Comparison of ENCODE assay signal across 20 cellular contexts in the genomic region with DNA sequence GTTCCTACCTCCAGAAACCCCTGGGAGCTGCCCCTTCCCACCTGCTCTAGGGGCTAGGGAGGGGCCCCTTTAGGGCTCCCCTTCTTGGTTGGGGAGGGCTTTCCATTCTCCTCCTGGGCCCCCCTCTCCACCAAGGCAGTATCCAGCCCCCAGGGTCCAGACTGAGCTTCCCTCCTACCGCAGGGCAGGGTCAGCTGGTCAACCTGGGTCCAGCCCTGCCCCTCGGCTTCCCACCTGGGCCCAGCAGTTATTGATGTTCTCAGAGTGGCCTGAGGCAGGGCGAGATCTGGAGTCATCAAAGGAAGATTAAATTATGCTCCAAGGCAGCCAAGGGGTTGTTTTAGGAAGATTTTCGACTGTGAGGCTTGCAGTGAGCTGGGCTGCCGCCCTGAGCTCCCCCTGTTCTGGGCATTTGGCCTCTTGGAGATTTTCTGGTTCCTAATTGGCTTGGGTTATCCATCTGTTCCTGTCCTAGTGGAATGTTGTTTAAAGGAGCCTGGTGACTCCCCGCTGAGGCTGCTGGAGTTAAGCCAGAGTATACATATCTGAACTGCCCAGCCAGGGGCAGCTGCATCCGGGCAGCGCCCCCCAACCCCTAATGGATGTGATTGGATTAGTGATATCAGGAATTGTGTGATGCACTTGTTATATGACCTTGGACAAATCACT. TPM values are rescaled to one million over a fixed set of nuclear protein-coding genes. Genes with fewer than 3 reads are reported as not detected.
DNase-seq lines count a peak whose midpoint lies in the region; ATAC-seq and TF ChIP-seq lines count a peak whose summit lies in the region.
"Had no signal": no experiment of that assay in that cellular context is flagged by ENCODE, and none has a peak within 500 bp of the region (broad histone marks: within the 10 kb centered on the region; RNA-seq: fewer than 3 reads in every experiment).

No MANE protein-coding gene starts in this region.

- H3K18ac ChIP-seq in mesenchymal stem cell (ENCODE audit: low read depth in 1 of 2, low read length in 2 of 2), result no peak overlapping the region

- WGBS in mesenchymal stem cell, result 70% methylated on average over 8 of the region's 8 CpGs

- no peak overlapping the region for H3K4me3 Mint-ChIP-seq in brain
- H3K4me3 Mint-ChIP-seq: activated CD4-positive, alpha-beta memory T cell treated with anti-CD3 and anti-CD28 coated beads, Interleukin-2, amount 10 ng/mL, durations not matched to agents 7 days and 5 days; memory B cell had no signal

- H3K4me2 ChIP-seq in mesenchymal stem cell (ENCODE audit: low read length, poor library complexity, severe bottlenecking), result no peak overlapping the region

- no peak overlapping the region for H2AK5ac ChIP-seq in mesenchymal stem cell (ENCODE audit: low read length, severe bottlenecking)

- no peak overlapping the region for H4K91ac ChIP-seq in mesenchymal stem cell (ENCODE audit: low read length)

- H2BK12ac ChIP-seq in mesenchymal stem cell (ENCODE audit: low read length in 2 of 2), result no peak overlapping the region

- no peak overlapping the region for H2BK5ac ChIP-seq in mesenchymal stem cell (ENCODE audit: low read depth, low read length, poor library complexity, severe bottlenecking)

- no peak for TF ChIP-seq CTCF in brain (conservative IDR thresholded peaks at IDR 0.05)

- ATAC-seq in GM21717 (IDR thresholded peaks at IDR 0.05; ENCODE audit: unreplicated experiment) (no peak), HG03095 (IDR thresholded peaks at IDR 0.05; ENCODE audit: unreplicated experiment) (no peak)
- ATAC-seq: foreskin keratinocyte had no signal

- no peak overlapping the region for H2BK120ac ChIP-seq in mesenchymal stem cell (ENCODE audit: low read depth, low read length)

- H3K9ac ChIP-seq in mesenchymal stem cell (ENCODE audit: low read length), result no peak overlapping the region

- DNase-seq in EL (peak; percentile 20), NCI-H146 treated with DMSO at 0.1 percent for 48 hours (lab: John Stamatoyannopoulos, UW; ENCODE audit: unreplicated experiment) (peak; percentile 64), pulmonary artery endothelial cell (ENCODE audit: low read depth, low spot score) (peak; percentile 75), mesenchymal stem cell (no peak)
- no peak for DNase-seq in effector memory CD4-positive, alpha-beta T cell
- DNase-seq: activated CD4-positive, alpha-beta memory T cell treated with anti-CD3 and anti-CD28 coated beads, Interleukin-2, amount 10 ng/mL, durations not matched to agents 7 days and 5 days; DMS79; effector CD8-positive, alpha-beta T cell; foreskin keratinocyte; MM.1S; NCI-H510A; stimulated activated CD8-positive, alpha-beta memory T cell treated with anti-CD3 and anti-CD28 coated beads, Interleukin-4, amount 100 ng/mL, for 48 hours; tibial artery had no signal

- H3K27ac Mint-ChIP-seq in brain, result peak overlapping the region in 3 of 5 experiments; percentile 36 to 69 (median 52)
- H3K27ac Mint-ChIP-seq: activated CD4-positive, alpha-beta memory T cell treated with anti-CD3 and anti-CD28 coated beads, Interleukin-2, amount 10 ng/mL, durations not matched to agents 7 days and 5 days; activated T-helper 2 cell treated with anti-CD3 and anti-CD28 coated beads, Interferon-gamma antibody, Interleukin-2, Interleukin-4, amounts not matched to agents 10 μg/mL and 5 μg/mL and 100 μg/mL, durations not matched to agents 14 hours and 24 hours and 36 hours; memory B cell had no signal

- peaks cover 6% of the 10 kb centered on the region for H3K27me3 Mint-ChIP-seq in brain

- H2BK15ac ChIP-seq in mesenchymal stem cell (ENCODE audit: low read depth, poor library complexity, severe bottlenecking), result no peak overlapping the region

- no peak overlapping the region for H2AFZ ChIP-seq in mesenchymal stem cell (ENCODE audit: low read depth, low read length)

- H3K9me3 ChIP-seq in effector memory CD4-positive, alpha-beta T cell (ENCODE audit: control insufficient read depth, low read length), result no peaks in the 10 kb centered on the region
- no peaks in the 10 kb centered on the region for H3K9me3 ChIP-seq in mesenchymal stem cell (ENCODE audit: control insufficient read depth, low read length)
- H3K9me3 ChIP-seq: tibial artery had no signal

- H3K4me1 ChIP-seq in effector memory CD4-positive, alpha-beta T cell (ENCODE audit: control insufficient read depth, insufficient read depth, low read length, poor library complexity, severe bottlenecking), result no peaks in the 10 kb centered on the region
- H3K4me1 ChIP-seq in mesenchymal stem cell (ENCODE audit: control insufficient read depth, insufficient read depth, low read depth, low read length), result peaks cover 15% of the 10 kb centered on the region
- H3K4me1 ChIP-seq: foreskin keratinocyte had no signal

- H3K36me3 Mint-ChIP-seq in brain, result no peaks in the 10 kb centered on the region
- H3K36me3 Mint-ChIP-seq: memory B cell had no signal

- no peaks in the 10 kb centered on the region for H3K9me3 Mint-ChIP-seq in brain
- H3K9me3 Mint-ChIP-seq: activated CD4-positive, alpha-beta memory T cell treated with anti-CD3 and anti-CD28 coated beads, Interleukin-2, amount 10 ng/mL, durations not matched to agents 7 days and 5 days; activated T-helper 2 cell treated with anti-CD3 and anti-CD28 coated beads, Interferon-gamma antibody, Interleukin-2, Interleukin-4, amounts not matched to agents 10 μg/mL and 5 μg/mL and 100 μg/mL, durations not matched to agents 14 hours and 24 hours and 36 hours; memory B cell had no signal

- H3K4me3 ChIP-seq in effector memory CD4-positive, alpha-beta T cell (ENCODE audit: insufficient read depth, low read depth, low read length, poor library complexity, severe bottlenecking), result no peak overlapping the region
- H3K4me3 ChIP-seq in mesenchymal stem cell (ENCODE audit: insufficient read depth in 1 of 2, low read depth in 1 of 2, low read length in 2 of 2), result no peak overlapping the region
- H3K4me3 ChIP-seq: tibial artery had no signal

- no peak overlapping the region for H4K8ac ChIP-seq in mesenchymal stem cell (ENCODE audit: low read length)

- H3K4ac ChIP-seq in mesenchymal stem cell (ENCODE audit: low read depth in 1 of 2, low read length in 2 of 2), result no peak overlapping the region

- H3K14ac ChIP-seq in mesenchymal stem cell (ENCODE audit: low read length in 2 of 2), result no peak overlapping the region

- H3K23ac ChIP-seq in mesenchymal stem cell (ENCODE audit: low read length in 2 of 2), result no peak overlapping the region

- no peak overlapping the region for H3K27ac ChIP-seq in effector memory CD4-positive, alpha-beta T cell (ENCODE audit: insufficient read depth, low read length, poor library complexity, severe bottlenecking)
- H3K27ac ChIP-seq in mesenchymal stem cell (ENCODE audit: low read length, poor library complexity, severe bottlenecking), result no peak overlapping the region
- H3K27ac ChIP-seq: foreskin keratinocyte, tibial artery had no signal

- H3K79me1 ChIP-seq in mesenchymal stem cell (replicated peaks; ENCODE audit: low read length, poor library complexity, severe bottlenecking), result no peaks in the 10 kb centered on the region

- H3K27me3 ChIP-seq in effector memory CD4-positive, alpha-beta T cell (replicated peaks; ENCODE audit: control insufficient read depth, insufficient read depth, low read length, poor library complexity, severe bottlenecking), result no peaks in the 10 kb centered on the region
- peaks cover 73 to 89% of the 10 kb centered on the region in 2 experiments for H3K27me3 ChIP-seq in mesenchymal stem cell (ENCODE audit: control insufficient read depth in 1 of 2, insufficient read depth in 1 of 2, low read length in 2 of 2)

- H3K4me1 Mint-ChIP-seq in brain, result peaks cover 20% of the 10 kb centered on the region
- H3K4me1 Mint-ChIP-seq: activated CD4-positive, alpha-beta memory T cell treated with anti-CD3 and anti-CD28 coated beads, Interleukin-2, amount 10 ng/mL, durations not matched to agents 7 days and 5 days; memory B cell had no signal

- no peaks in the 10 kb centered on the region for H3K36me3 ChIP-seq in effector memory CD4-positive, alpha-beta T cell (ENCODE audit: control insufficient read depth, insufficient read depth, low read length)
- no peaks in the 10 kb centered on the region for H3K36me3 ChIP-seq in mesenchymal stem cell (ENCODE audit: control insufficient read depth in 1 of 2, insufficient read depth in 2 of 2, low read depth in 1 of 2, low read length in 2 of 2)
- H3K36me3 ChIP-seq: tibial artery had no signal

RNA-seq across cellular contexts. Expression of a gene that starts 1.8 kb away (rescaled TPM):
- 1.7 TPM for polyA plus RNA-seq in brain (ENCODE audit: insufficient read depth, low read depth, low replicate concordance)
- total RNA-seq in pulmonary artery endothelial cell, result not detected in 2 replicates
- not detected for polyA plus RNA-seq in mesenchymal stem cell (2013, experiment 1 of 2)
- polyA plus RNA-seq in mesenchymal stem cell (2013, experiment 2 of 2), result not detected
- total RNA-seq: activated CD4-positive, alpha-beta memory T cell treated with anti-CD3 and anti-CD28 coated beads, Interleukin-2, amount 10 ng/mL, durations not matched to agents 7 days and 5 days; activated T-helper 2 cell treated with anti-CD3 and anti-CD28 coated beads, Interferon-gamma antibody, Interleukin-2, Interleukin-4, amounts not matched to agents 10 μg/mL and 5 μg/mL and 100 μg/mL, durations not matched to agents 14 hours and 24 hours and 36 hours; foreskin keratinocyte; omental fat pad had no signal
- polyA plus RNA-seq: BJ, foreskin keratinocyte had no signal

RNA-seq across cellular contexts. Expression of a gene that starts 32.7 kb away (rescaled TPM):
- polyA plus RNA-seq in brain (ENCODE audit: insufficient read depth, low read depth, low replicate concordance), result 2.0 TPM
- total RNA-seq in pulmonary artery endothelial cell, result not detected in 2 replicates
- polyA plus RNA-seq in mesenchymal stem cell (2013, experiment 1 of 2), result not detected
- polyA plus RNA-seq in mesenchymal stem cell (2013, experiment 2 of 2), result not detected
- total RNA-seq: activated CD4-positive, alpha-beta memory T cell treated with anti-CD3 and anti-CD28 coated beads, Interleukin-2, amount 10 ng/mL, durations not matched to agents 7 days and 5 days; activated T-helper 2 cell treated with anti-CD3 and anti-CD28 coated beads, Interferon-gamma antibody, Interleukin-2, Interleukin-4, amounts not matched to agents 10 μg/mL and 5 μg/mL and 100 μg/mL, durations not matched to agents 14 hours and 24 hours and 36 hours; foreskin keratinocyte; omental fat pad had no signal
- polyA plus RNA-seq: BJ, foreskin keratinocyte had no signal

Comparison
In these comparisons a context has a peak if more than half of its experiments do, and no peak if none do; other contexts are left out.
1. DNase-seq: peak in EL (single experiment), NCI-H146 treated with DMSO at 0.1 percent for 48 hours (single experiment) and pulmonary artery endothelial cell (single experiment); none in effector memory CD4-positive, alpha-beta T cell (0 of 3) and mesenchymal stem cell (single experiment).